Comparison of ENCODE assay signal across 8 cellular contexts in genomic region chr16:3880623-3881498, GRCh38. TPM values are rescaled to one million over a fixed set of nuclear protein-coding genes. Genes with fewer than 3 reads are reported as not detected.
DNase-seq lines count a peak whose midpoint lies in the region; ATAC-seq and TF ChIP-seq lines count a peak whose summit lies in the region.

Gene CREBBP, minus strand, starts transcription at chr16:3880713. Its CDS starts 797 bp downstream, at chr16:3879916.

- peak within 1 kb of the TSS; percentile 91 for H3K4me3 Mint-ChIP-seq in central memory CD8-positive, alpha-beta T cell

- in situ Hi-C loops in GM18951 (cut with MboI; ENCODE audit: low sequenced_read_pairs, unreplicated experiment): no loop called here

- H3K27ac Mint-ChIP-seq in central memory CD8-positive, alpha-beta T cell (ENCODE audit: low read depth): peak within 1 kb of the TSS; percentile 85

- no peak for TF ChIP-seq CTCF in AG04450 (IDR thresholded peaks at IDR 0.05; ENCODE audit: low read depth, low read length)

- H3K27me3 Mint-ChIP-seq in central memory CD8-positive, alpha-beta T cell: peaks cover 9% of the 10 kb centered on the region

- POLR2A ChIA-PET in AG04450 (lab: Yijun Ruan, JAX): interaction anchor here (0.6 to 1.0 kb wide), 5 partner anchors 32 to 285 kb away, joined by 3 to 4 read pairs (median 3); no protein-coding TSS in a partner anchor

- no peaks in the 10 kb centered on the region for H3K27me3 ChIP-seq in AG04450 (ENCODE audit: control insufficient read depth, insufficient read depth, low read length)

- no peak within 1 kb of the TSS for H3K27ac ChIP-seq in AG04450 (ENCODE audit: low read depth, low read length)

- H3K9me3 ChIP-seq in AG04450 (ENCODE audit: control insufficient read depth, insufficient read depth, low read length): peaks cover 10% of the 10 kb centered on the region; the same call in 1 of the 2 replicates

- peaks cover 44% of the 10 kb centered on the region for H3K4me1 Mint-ChIP-seq in central memory CD8-positive, alpha-beta T cell

- no peaks in the 10 kb centered on the region for H3K9me3 Mint-ChIP-seq in central memory CD8-positive, alpha-beta T cell

- CTCF ChIA-PET in AG04450 (lab: Charles Lee): interaction anchor here (0.7 to 0.9 kb wide), 2 partner anchors 204 to 373 kb away, joined by 3 to 5 read pairs; no protein-coding TSS in a partner anchor

- DNase-seq in AG04450 (ENCODE audit: low read depth, low spot score) (peak; percentile 54), NCI-H345 (lab: John Stamatoyannopoulos, UW) (peak; percentile 91), islet precursor cell (peak; percentile 91)
- DNase-seq in activated CD4-positive, CD25-positive, alpha-beta regulatory T cell treated with anti-CD3 and anti-CD28 coated beads, Interleukin-2, amount 50 U/mL, for 16 hours (ENCODE audit: low read depth, low spot score): peak; percentile 74
- peak; percentile 69 to 84 for DNase-seq in central memory CD8-positive, alpha-beta T cell (ENCODE audit: low spot score in 2 of 2)
- DNase-seq in stimulated activated CD4-positive, alpha-beta T cell treated with anti-CD3 and anti-CD28 coated beads, Interleukin-12 subunit alpha, Interleukin-12 subunit beta, amount 100 ng/mL, for 4 hours: peak; percentile 85

- peak; percentile 74 for ATAC-seq in HG03196 (IDR thresholded peaks at IDR 0.05; ENCODE audit: unreplicated experiment)
- peak; percentile 84 for ATAC-seq in central memory CD8-positive, alpha-beta T cell (replicated peaks; ENCODE audit: extremely low read depth, poor library complexity, severe bottlenecking)

- H3K36me3 Mint-ChIP-seq in central memory CD8-positive, alpha-beta T cell (ENCODE audit: insufficient read depth): peaks cover 19% of the 10 kb centered on the region

- peak; percentile 85 for TF ChIP-seq POLR2A in GM18951 (IDR thresholded peaks at IDR 0.05; ENCODE audit: extremely low read depth, insufficient read depth, insufficient read length)

- peak within 1 kb of the TSS; percentile 92 for H3K4me3 ChIP-seq in AG04450 (ENCODE audit: low read depth, low read length)

RNA-seq across cellular contexts. Expression of gene CREBBP, which starts in this region (rescaled TPM):
- 9.8 and 14.3 TPM in 2 replicates for polyA plus RNA-seq in AG04450 (2011; rRNA removed)
- polyA minus RNA-seq in AG04450 (2011; rRNA and poly(A)+ RNA removed): 37.9 and 43.8 TPM in 2 replicates
